29 cellular contexts compared by ENCODE assay signal in the genomic region with DNA sequence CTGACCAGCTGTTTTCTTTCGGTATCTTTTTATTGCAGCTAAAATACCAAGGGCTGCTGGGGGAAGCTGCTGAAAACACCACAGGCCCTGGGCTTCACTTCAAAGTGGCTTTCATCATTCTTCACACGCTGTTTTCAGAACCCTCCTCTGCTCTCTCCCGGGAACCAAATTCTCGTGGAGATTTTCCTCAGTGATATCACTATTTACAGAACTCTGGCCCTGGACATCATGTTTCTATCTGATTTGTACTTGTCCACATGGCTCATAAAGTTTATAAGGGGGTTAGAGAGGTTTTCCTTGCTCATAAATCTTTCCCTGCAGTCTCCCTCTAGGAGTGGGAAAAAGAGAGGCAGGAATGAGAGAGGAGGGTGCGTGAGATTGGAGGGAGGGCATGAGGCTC.
DNase-seq lines count a peak whose midpoint lies in the region; ATAC-seq and TF ChIP-seq lines count a peak whose summit lies in the region.
"Had no signal": no experiment of that assay in that cellular context is flagged by ENCODE, and none has a peak within 500 bp of the region (broad histone marks: within the 10 kb centered on the region; RNA-seq: fewer than 3 reads in every experiment).

No MANE protein-coding gene starts in this region.

- H3K79me2 ChIP-seq in parathyroid adenoma, result no peaks in the 10 kb centered on the region

- H3K4me3 ChIP-seq in heart left ventricle (no peak overlapping the region), lower lobe of right lung (no peak overlapping the region), parathyroid adenoma (ENCODE audit: low read depth, low read length) (no peak overlapping the region), aorta (ENCODE audit: low read length in 2 of 2) (no peak overlapping the region)
- H3K4me3 ChIP-seq: cardiac muscle cell, HAP-1, pancreas, right lobe of liver, SK-N-MC, upper lobe of left lung had no signal

- ATAC-seq in Right ventricle myocardium inferior (peak; percentile 31), heart left ventricle (no peak), lower lobe of right lung (peak; percentile 18 to 32), aorta (ENCODE audit: low FRiP score) (peak; percentile 44), HG02759 (IDR thresholded peaks at IDR 0.05; ENCODE audit: unreplicated experiment) (no peak)
- ATAC-seq: naive thymus-derived CD4-positive, alpha-beta T cell; right lobe of liver; T-helper 17 cell had no signal

- 41 to 53% (median 48%) methylated on average over 5 of the region's 5 CpGs for WGBS in heart left ventricle, 4 donors
- WGBS in aorta, 2 donors, result 24 to 32% methylated on average over 5 of the region's 5 CpGs

- peak overlapping the region; percentile 17 for H2AFZ ChIP-seq in parathyroid adenoma

- no peak for DNase-seq in Right ventricle myocardium inferior (ENCODE audit: missing footprints)
- DNase-seq in heart left ventricle, result no peak
- no peak for DNase-seq in lower lobe of right lung
- no peak for DNase-seq in aorta
- DNase-seq in nucleus accumbens (lab: John Stamatoyannopoulos, UW), result no peak
- no peak for DNase-seq in erythroblast (lab: John Stamatoyannopoulos, UW)
- DNase-seq: activated CD4-positive, alpha-beta T cell treated with anti-CD3 and anti-CD28 coated beads for 48 hours; activated naive CD4-positive, alpha-beta T cell treated with Interleukin-2 at 50 U/mL for 16 hours; activated T-cell treated with anti-CD3 and anti-CD28 coated beads, Interleukin-2, amount 50 U/mL, for 48 hours; amygdala; CD4-positive, alpha-beta memory T cell; DMS 273 treated with DMSO at 0.1 percent for 48 hours; endodermal cell; GF-D8; kidney; naive thymus-derived CD4-positive, alpha-beta T cell; NCI-H1105; NCI-H2029 treated with DMSO at 0.1 percent for 48 hours; NCI-H2227 treated with DMSO at 0.1 percent for 48 hours; pancreas; right lobe of liver; stimulated activated CD8-positive, alpha-beta memory T cell treated with anti-CD3 and anti-CD28 coated beads, Interleukin-4, amount 100 ng/mL, for 48 hours; T-helper 17 cell; upper lobe of left lung had no signal

- TF ChIP-seq CTCF in heart left ventricle (IDR thresholded peaks at IDR 0.05) (no peak), lower lobe of right lung (IDR thresholded peaks at IDR 0.05) (no peak), parathyroid adenoma (IDR thresholded peaks at IDR 0.05) (no peak)

- no peaks in the 10 kb centered on the region for H3K36me3 ChIP-seq in heart left ventricle
- no peaks in the 10 kb centered on the region for H3K36me3 ChIP-seq in lower lobe of right lung
- H3K36me3 ChIP-seq in parathyroid adenoma (ENCODE audit: control insufficient read depth, insufficient read depth, low read length), result no peaks in the 10 kb centered on the region
- no peaks in the 10 kb centered on the region for H3K36me3 ChIP-seq in aorta (ENCODE audit: control insufficient read depth in 1 of 2, insufficient read depth in 2 of 2, low read length in 1 of 2)
- H3K36me3 ChIP-seq: cardiac muscle cell, HAP-1, pancreas, right lobe of liver, upper lobe of left lung had no signal

- H3K27ac ChIP-seq in heart left ventricle (peak overlapping the region in 1 of 12 donors; percentile 46), lower lobe of right lung (no peak overlapping the region), parathyroid adenoma (no peak overlapping the region), aorta (ENCODE audit: low read depth in 1 of 2, low read length in 2 of 2) (no peak overlapping the region)
- H3K27ac ChIP-seq: cardiac muscle cell, pancreas, right lobe of liver, SK-N-MC, upper lobe of left lung had no signal

- H3K27me3 ChIP-seq in heart left ventricle, result no peaks in the 10 kb centered on the region
- H3K27me3 ChIP-seq in lower lobe of right lung (ENCODE audit: low read depth), result no peaks in the 10 kb centered on the region
- no peaks in the 10 kb centered on the region for H3K27me3 ChIP-seq in parathyroid adenoma (ENCODE audit: control insufficient read depth, insufficient read depth, low read length)
- H3K27me3 ChIP-seq in aorta (ENCODE audit: control insufficient read depth in 1 of 2, insufficient read depth in 2 of 2, low read length in 1 of 2), result no peaks in the 10 kb centered on the region
- H3K27me3 ChIP-seq: cardiac muscle cell, pancreas, right lobe of liver, upper lobe of left lung had no signal

- H3K4me1 ChIP-seq in heart left ventricle, result no peaks in the 10 kb centered on the region
- H3K4me1 ChIP-seq in lower lobe of right lung, result no peaks in the 10 kb centered on the region
- H3K4me1 ChIP-seq in parathyroid adenoma, result no peaks in the 10 kb centered on the region
- H3K4me1 ChIP-seq in aorta (ENCODE audit: control insufficient read depth in 1 of 2, insufficient read depth in 2 of 2, low read length in 2 of 2), result no peaks in the 10 kb centered on the region
- H3K4me1 ChIP-seq: HAP-1, pancreas, right lobe of liver, upper lobe of left lung had no signal

- no peak overlapping the region for H3K9ac ChIP-seq in parathyroid adenoma

- TF ChIP-seq POLR2A in heart left ventricle (IDR thresholded peaks at IDR 0.05), result no peak
- no peak for TF ChIP-seq POLR2A in erythroblast (IDR thresholded peaks at IDR 0.05; ENCODE audit: low read length)

- H3K9me3 ChIP-seq in heart left ventricle (no peaks in the 10 kb centered on the region), lower lobe of right lung (no peaks in the 10 kb centered on the region), parathyroid adenoma (ENCODE audit: control insufficient read depth, low read length) (no peaks in the 10 kb centered on the region), aorta (ENCODE audit: control insufficient read depth, low read length) (no peaks in the 10 kb centered on the region)
- H3K9me3 ChIP-seq: HAP-1, pancreas, right lobe of liver, upper lobe of left lung had no signal

- intact Hi-C loops in Right ventricle myocardium inferior (cut with DNase I), result no loop called here
- intact Hi-C loops in heart left ventricle (cut with DNase I), result no loop called here
- intact Hi-C loops in lower lobe of right lung (cut with DNase I), result no loop called here
- intact Hi-C loops in aorta (cut with DNase I), result no loop called here

- no peak overlapping the region for H3K4me2 ChIP-seq in parathyroid adenoma (ENCODE audit: low read length)

Comparison
In these comparisons a context has a peak if more than half of its experiments do, and no peak if none do; other contexts are left out.
1. ATAC-seq: peak in Right ventricle myocardium inferior (single experiment), lower lobe of right lung (2 of 2) and aorta (single experiment); none in heart left ventricle (0 of 4) and HG02759 (single experiment).